14 cellular contexts compared by ENCODE assay signal in genomic region chr2:37582371-37582770, GRCh38.
DNase-seq lines count a peak whose midpoint lies in the region; ATAC-seq and TF ChIP-seq lines count a peak whose summit lies in the region.
"Had no signal": no experiment of that assay in that cellular context is flagged by ENCODE, and none has a peak within 500 bp of the region (broad histone marks: within the 10 kb centered on the region; RNA-seq: fewer than 3 reads in every experiment).

No MANE protein-coding gene starts in this region.

- peak overlapping the region in 2 of 4 donors; percentile 42 to 64 for H3K27ac ChIP-seq in tibial nerve
- H3K27ac ChIP-seq: right lobe of liver had no signal

- no peak for TF ChIP-seq CTCF in Loucy (conservative IDR thresholded peaks at IDR 0.05; ENCODE audit: low read length)
- TF ChIP-seq CTCF in tibial nerve (IDR thresholded peaks at IDR 0.05) = no peak
- TF ChIP-seq CTCF in GM10266 (IDR thresholded peaks at IDR 0.05; ENCODE audit: control insufficient read depth, insufficient read depth, low read depth, missing control alignments) = no peak

- peaks cover 12% of the 10 kb centered on the region for H3K9me3 Mint-ChIP-seq in T-helper 1 cell treated with Interleukin-12 subunit alpha and Interleukin-12 subunit beta and Interleukin-4 antibody, amounts not matched to agents 30 μg/mL and 1 μg/mL, for 36 hours
- peaks cover 3 to 5% of the 10 kb centered on the region in 2 donors for H3K9me3 Mint-ChIP-seq in effector memory CD8-positive, alpha-beta T cell

- H3K27ac Mint-ChIP-seq in T-helper 1 cell treated with Interleukin-12 subunit alpha and Interleukin-12 subunit beta and Interleukin-4 antibody, amounts not matched to agents 30 μg/mL and 1 μg/mL, for 36 hours = no peak overlapping the region
- peak overlapping the region; percentile 69 to 97 for H3K27ac Mint-ChIP-seq in effector memory CD8-positive, alpha-beta T cell

- H3K79me2 ChIP-seq in Loucy (ENCODE audit: insufficient read depth, low read length) = no peaks in the 10 kb centered on the region

- no peak for TF ChIP-seq POLR2A in tibial nerve (IDR thresholded peaks at IDR 0.05)

- no peaks in the 10 kb centered on the region for H4K20me1 ChIP-seq in Loucy (ENCODE audit: insufficient read depth, low read length, poor library complexity, severe bottlenecking)

- H3F3A ChIP-seq in Loucy (ENCODE audit: low read depth) = no peaks in the 10 kb centered on the region; the same call in 1 of the 2 replicates

- no peaks in the 10 kb centered on the region for H3K36me3 ChIP-seq in Loucy (ENCODE audit: insufficient read depth, low read length)
- no peaks in the 10 kb centered on the region for H3K36me3 ChIP-seq in skeletal muscle satellite cell (ENCODE audit: insufficient read depth, low read length)
- H3K36me3 ChIP-seq in tibial nerve = no peaks in the 10 kb centered on the region
- H3K36me3 ChIP-seq: right lobe of liver had no signal

- DNase-seq in T-helper 1 cell = no peak
- DNase-seq in effector memory CD8-positive, alpha-beta T cell = no peak
- no peak for DNase-seq in NCI-H446 treated with DMSO at 0.1 percent for 48 hours (lab: John Stamatoyannopoulos, UW)
- DNase-seq in tibial nerve (ENCODE audit: low spot score in 2 of 2) = no peak
- no peak for DNase-seq in GM10266 (ENCODE audit: extremely low spot score)
- DNase-seq: activated CD4-positive, CD25-positive, alpha-beta regulatory T cell treated with anti-CD3 and anti-CD28 coated beads, Interleukin-2, amount 50 U/mL, for 72 hours; activated naive CD4-positive, alpha-beta T cell; left ventricle myocardium superior; right lobe of liver; substantia nigra had no signal

- H3K4me1 Mint-ChIP-seq in T-helper 1 cell treated with Interleukin-12 subunit alpha and Interleukin-12 subunit beta and Interleukin-4 antibody, amounts not matched to agents 30 μg/mL and 1 μg/mL, for 36 hours (ENCODE audit: low read depth) = peaks cover 42% of the 10 kb centered on the region
- peaks cover 57% of the 10 kb centered on the region in 2 donors for H3K4me1 Mint-ChIP-seq in effector memory CD8-positive, alpha-beta T cell (ENCODE audit: low read depth in 2 of 2)

- no peak overlapping the region for H2AFZ ChIP-seq in Loucy (ENCODE audit: low read length)

- H3K4me2 ChIP-seq in Loucy (ENCODE audit: low read depth, low read length, poor library complexity, severe bottlenecking) (peak overlapping the region; percentile 75), skeletal muscle satellite cell (ENCODE audit: low read length) (peak overlapping the region; percentile 70)
- H3K4me2 ChIP-seq: A549 had no signal

- no peaks in the 10 kb centered on the region for H3K9me3 ChIP-seq in Loucy (ENCODE audit: insufficient read depth, low read depth, low read length)
- no peaks in the 10 kb centered on the region for H3K9me3 ChIP-seq in skeletal muscle satellite cell (replicated peaks; ENCODE audit: low read length)
- no peaks in the 10 kb centered on the region for H3K9me3 ChIP-seq in tibial nerve
- H3K9me3 ChIP-seq: right lobe of liver had no signal

- no peaks in the 10 kb centered on the region for H3K9me2 ChIP-seq in Loucy (replicated peaks; ENCODE audit: low read depth, low read length)

- H3K36me3 Mint-ChIP-seq in T-helper 1 cell treated with Interleukin-12 subunit alpha and Interleukin-12 subunit beta and Interleukin-4 antibody, amounts not matched to agents 30 μg/mL and 1 μg/mL, for 36 hours (ENCODE audit: low read depth) = peaks cover 1% of the 10 kb centered on the region
- no peaks in the 10 kb centered on the region for H3K36me3 Mint-ChIP-seq in effector memory CD8-positive, alpha-beta T cell (ENCODE audit: insufficient read depth)

- ATAC-seq in effector memory CD8-positive, alpha-beta T cell (replicated peaks) = no peak
- ATAC-seq: A549, left ventricle myocardium superior, right lobe of liver had no signal

- H3K4me1 ChIP-seq in Loucy (ENCODE audit: insufficient read depth, low read length, poor library complexity, severe bottlenecking) (peaks cover 58% of the 10 kb centered on the region), skeletal muscle satellite cell (ENCODE audit: control insufficient read depth, insufficient read depth, low read length) (peaks cover 51% of the 10 kb centered on the region), tibial nerve (peaks cover 0 to 46% (median 35%) of the 10 kb centered on the region in 4 donors)

- no peaks in the 10 kb centered on the region for H3K27me3 Mint-ChIP-seq in T-helper 1 cell treated with Interleukin-12 subunit alpha and Interleukin-12 subunit beta and Interleukin-4 antibody, amounts not matched to agents 30 μg/mL and 1 μg/mL, for 36 hours (ENCODE audit: low read depth)
- H3K27me3 Mint-ChIP-seq in effector memory CD8-positive, alpha-beta T cell = no peaks in the 10 kb centered on the region

- H3K9ac ChIP-seq in Loucy (ENCODE audit: low read depth, low read length, poor library complexity, severe bottlenecking) = peak overlapping the region; percentile 33
- H3K9ac ChIP-seq in skeletal muscle satellite cell (ENCODE audit: low read depth, low read length) = peak overlapping the region; percentile 73

- WGBS in tibial nerve, 2 donors = 63 to 70% methylated on average over 10 of the region's 10 CpGs

- H3K27me3 ChIP-seq in Loucy (ENCODE audit: insufficient read depth, low read length, poor library complexity, severe bottlenecking) (no peaks in the 10 kb centered on the region), skeletal muscle satellite cell (ENCODE audit: control insufficient read depth, insufficient read depth, low read length) (no peaks in the 10 kb centered on the region), tibial nerve (no peaks in the 10 kb centered on the region)
- H3K27me3 ChIP-seq: right lobe of liver had no signal

- peak overlapping the region; percentile 9 for H3K4me3 Mint-ChIP-seq in T-helper 1 cell treated with Interleukin-12 subunit alpha and Interleukin-12 subunit beta and Interleukin-4 antibody, amounts not matched to agents 30 μg/mL and 1 μg/mL, for 36 hours
- peak overlapping the region; percentile 75 to 84 for H3K4me3 Mint-ChIP-seq in effector memory CD8-positive, alpha-beta T cell

- no peak for TF ChIP-seq EP300 in tibial nerve (IDR thresholded peaks at IDR 0.05)

- H3K4me3 ChIP-seq in Loucy (ENCODE audit: low read length, poor library complexity, severe bottlenecking) (peak overlapping the region; percentile 47), skeletal muscle satellite cell (ENCODE audit: low read length) (peak overlapping the region; percentile 25), tibial nerve (peak overlapping the region in 2 of 4 donors; percentile 4 to 19)
- H3K4me3 ChIP-seq: A549, right lobe of liver had no signal
